26 cellular contexts compared by ENCODE assay signal in genomic region chr5:91070761-91071429, GRCh38.
"Had no signal": no experiment of that assay in that cellular context is flagged by ENCODE, and none has a peak within 500 bp of the region (broad histone marks: within the 10 kb centered on the region; RNA-seq: fewer than 3 reads in every experiment).

No MANE protein-coding gene starts in this region.

- H3K4me1 ChIP-seq: body of pancreas had no signal

- DNase-seq: activated B cell treated with CpG ODN at 0.5 μM for 24 hours; activated CD4-positive, alpha-beta T cell treated with anti-CD3 and anti-CD28 coated beads for 1 hour; activated CD4-positive, alpha-beta T cell treated with anti-CD3 and anti-CD28 coated beads, Interleukin-2, amount 10 ng/mL, durations not matched to agents 24 days and 14 days; activated CD4-positive, alpha-beta T cell treated with anti-CD3 and anti-CD28 coated beads, Interleukin-2, amount 50 U/mL, for 48 hours; activated CD8-positive, alpha-beta memory T cell treated with anti-CD3 and anti-CD28 coated beads, Interleukin-2, amount 10 ng/mL, durations not matched to agents 7 days and 5 days; activated effector memory CD4-positive, alpha-beta T cell treated with anti-CD3 and anti-CD28 coated beads, Interleukin-2, amount 50 U/mL, for 16 hours; activated naive CD4-positive, alpha-beta T cell treated with Interleukin-2 at 50 U/mL for 16 hours; activated naive CD8-positive, alpha-beta T cell treated with anti-CD3 and anti-CD28 coated beads, Interleukin-2, amount 50 U/mL, for 24 hours; activated T-cell treated with anti-CD3 and anti-CD28 coated beads, Interleukin-2, amount 50 U/mL, for 24 hours; amniotic stem cell; body of pancreas; KG1; NCI-H1048; NCI-H146; NCI-H187 treated with DMSO at 0.1 percent for 48 hours; NCI-H2081 treated with DMSO at 0.1 percent for 48 hours; NCI-H345; NCI-H524; PC-9; SHP77 treated with DMSO at 0.1 percent for 48 hours; T-helper 17 cell; T-helper 9 cell had no signal

- H3K36me3 Mint-ChIP-seq: activated CD8-positive, alpha-beta memory T cell treated with anti-CD3 and anti-CD28 coated beads, Interleukin-2, amount 10 ng/mL, durations not matched to agents 7 days and 5 days; activated naive CD4-positive, alpha-beta T cell treated with anti-CD3 and anti-CD28 coated beads, Interleukin-2, amount 50 U/mL, for 72 hours had no signal

- H3K4me3 Mint-ChIP-seq: activated B cell treated with CpG ODN at 0.5 μM for 24 hours; activated CD4-positive, alpha-beta T cell treated with anti-CD3 and anti-CD28 coated beads, Interleukin-2, amount 10 ng/mL, durations not matched to agents 24 days and 14 days; activated CD8-positive, alpha-beta memory T cell treated with anti-CD3 and anti-CD28 coated beads, Interleukin-2, amount 10 ng/mL, durations not matched to agents 7 days and 5 days; activated naive CD8-positive, alpha-beta T cell treated with anti-CD3 and anti-CD28 coated beads, Interleukin-2, amount 50 U/mL, for 24 hours; activated T-cell treated with anti-CD3 and anti-CD28 coated beads, Interleukin-2, amount 50 U/mL, for 24 hours; activated T-helper 1 cell treated with anti-CD3 and anti-CD28 coated beads, Interleukin-12 subunit alpha, Interleukin-12 subunit beta, Interleukin-2, Interleukin-4 antibody, amounts not matched to agents 30 ng/mL and 10 ng/mL and 1 ng/mL, durations not matched to agents 14 hours and 24 hours and 36 hours; central memory CD8-positive, alpha-beta T cell; T-helper 17 cell had no signal

- H3K27ac ChIP-seq: ascending aorta, body of pancreas, PC-9 had no signal

- H2AFZ ChIP-seq: PC-9 had no signal

- H3K9me3 ChIP-seq: ascending aorta, body of pancreas had no signal

- H3K4me1 Mint-ChIP-seq: activated B cell treated with CpG ODN at 0.5 μM for 24 hours; activated CD4-positive, alpha-beta T cell treated with anti-CD3 and anti-CD28 coated beads, Interleukin-2, amount 10 ng/mL, durations not matched to agents 24 days and 14 days; activated CD8-positive, alpha-beta memory T cell treated with anti-CD3 and anti-CD28 coated beads, Interleukin-2, amount 10 ng/mL, durations not matched to agents 7 days and 5 days; central memory CD8-positive, alpha-beta T cell; T-helper 17 cell had no signal

- H3K36me3 ChIP-seq: ascending aorta had no signal

- H3K9me3 Mint-ChIP-seq: activated CD4-positive, alpha-beta T cell treated with anti-CD3 and anti-CD28 coated beads, Interleukin-2, amount 10 ng/mL, durations not matched to agents 24 days and 14 days; activated naive CD4-positive, alpha-beta T cell treated with anti-CD3 and anti-CD28 coated beads, Interleukin-2, amount 50 U/mL, for 72 hours; activated naive CD8-positive, alpha-beta T cell treated with anti-CD3 and anti-CD28 coated beads, Interleukin-2, amount 50 U/mL, for 24 hours; activated T-cell treated with anti-CD3 and anti-CD28 coated beads, Interleukin-2, amount 50 U/mL, for 24 hours; activated T-helper 1 cell treated with anti-CD3 and anti-CD28 coated beads, Interleukin-12 subunit alpha, Interleukin-12 subunit beta, Interleukin-2, Interleukin-4 antibody, amounts not matched to agents 30 ng/mL and 10 ng/mL and 1 ng/mL, durations not matched to agents 14 hours and 24 hours and 36 hours; central memory CD8-positive, alpha-beta T cell had no signal

- H3K4me3 ChIP-seq: ascending aorta, body of pancreas, PC-9 had no signal

- H3K27me3 ChIP-seq: ascending aorta, body of pancreas had no signal

- H3K4me2 ChIP-seq: PC-9 had no signal

- H3K27ac Mint-ChIP-seq: activated B cell treated with CpG ODN at 0.5 μM for 24 hours; activated CD4-positive, alpha-beta T cell treated with anti-CD3 and anti-CD28 coated beads, Interleukin-2, amount 10 ng/mL, durations not matched to agents 24 days and 14 days; activated CD8-positive, alpha-beta memory T cell treated with anti-CD3 and anti-CD28 coated beads, Interleukin-2, amount 10 ng/mL, durations not matched to agents 7 days and 5 days; activated naive CD4-positive, alpha-beta T cell treated with anti-CD3 and anti-CD28 coated beads, Interleukin-2, amount 50 U/mL, for 72 hours; activated naive CD8-positive, alpha-beta T cell treated with anti-CD3 and anti-CD28 coated beads, Interleukin-2, amount 50 U/mL, for 24 hours; activated T-cell treated with anti-CD3 and anti-CD28 coated beads, Interleukin-2, amount 50 U/mL, for 24 hours; activated T-helper 1 cell treated with anti-CD3 and anti-CD28 coated beads, Interleukin-12 subunit alpha, Interleukin-12 subunit beta, Interleukin-2, Interleukin-4 antibody, amounts not matched to agents 30 ng/mL and 10 ng/mL and 1 ng/mL, durations not matched to agents 14 hours and 24 hours and 36 hours; T-helper 17 cell had no signal
